1 cellular context compared by ENCODE assay signal in genomic region chr4:37243722-37244582, GRCh38.
TF ChIP-seq lines count a peak whose summit lies in the region.

No MANE protein-coding gene starts in this region.

TF ChIP-seq in HEK293, 187 proteins besides CTCF, POLR2A, EP300 and RAD21 (continued from another document):
- TF ChIP-seq ZNF518A (tag by site-specific recombination; conservative IDR thresholded peaks at IDR 0.05; ENCODE audit: low read depth) (no peak), ZNF76 (tag by site-specific recombination; IDR thresholded peaks at IDR 0.05; ENCODE audit: borderline replicate concordance, low read depth) (no peak), ZFP41 (tag by site-specific recombination; IDR thresholded peaks at IDR 0.05; ENCODE audit: borderline replicate concordance) (no peak), ZNF146 (tag by site-specific recombination; IDR thresholded peaks at IDR 0.05) (no peak)
